Comparison of ENCODE assay signal across 21 cellular contexts in the genomic region with DNA sequence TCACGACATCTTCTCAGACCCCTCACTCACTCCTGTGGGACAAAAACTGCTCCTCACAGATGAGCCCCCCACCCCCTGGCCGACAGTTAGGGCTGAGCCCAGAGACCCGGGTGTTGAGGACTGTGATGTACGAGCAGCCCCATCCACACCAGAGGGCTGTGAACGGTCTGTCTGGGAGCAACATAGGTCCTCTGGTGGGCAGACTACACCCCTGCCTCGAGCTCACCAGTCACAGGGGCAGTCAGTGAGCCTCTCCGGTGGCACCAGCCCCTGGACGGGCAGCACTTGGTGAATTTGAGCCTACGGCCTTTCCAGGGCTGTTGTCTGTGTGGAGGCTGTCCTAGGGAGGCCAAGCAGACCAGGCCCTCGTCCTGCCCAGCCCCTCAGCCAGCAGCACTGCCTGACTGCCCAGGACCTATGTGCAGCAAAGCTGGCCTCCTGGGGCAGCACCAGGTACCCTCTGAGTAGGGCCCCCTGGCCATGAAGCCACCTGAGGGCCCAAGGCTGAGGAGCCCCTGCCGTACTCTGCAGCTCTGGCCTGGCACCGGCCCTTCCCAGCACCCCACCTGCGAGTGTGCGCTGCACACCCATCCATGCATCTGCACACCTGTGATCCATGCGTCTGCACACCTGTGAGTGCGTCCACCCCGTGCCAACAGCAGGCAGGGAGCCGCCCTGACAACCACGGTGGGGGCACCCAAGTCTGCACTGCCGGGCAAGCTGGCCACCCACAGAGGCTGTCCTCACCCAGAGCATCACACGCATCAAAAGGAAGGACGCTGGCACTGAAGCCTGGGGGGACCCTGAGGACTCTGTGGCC.
DNase-seq lines count a peak whose midpoint lies in the region; ATAC-seq and TF ChIP-seq lines count a peak whose summit lies in the region.
"Had no signal": no experiment of that assay in that cellular context is flagged by ENCODE, and none has a peak within 500 bp of the region (broad histone marks: within the 10 kb centered on the region; RNA-seq: fewer than 3 reads in every experiment).

No MANE protein-coding gene starts in this region.

- no peak for ATAC-seq in left ventricle myocardium superior
- ATAC-seq in left cardiac atrium, result no peak
- ATAC-seq in HG03460 (IDR thresholded peaks at IDR 0.05; ENCODE audit: unreplicated experiment), result no peak
- ATAC-seq: Panc1 had no signal

- no peak for TF ChIP-seq POLR2A in sigmoid colon (IDR thresholded peaks at IDR 0.05)

- TF ChIP-seq EP300 in sigmoid colon (IDR thresholded peaks at IDR 0.05), result no peak

- peaks cover 18 to 86% (median 66%) of the 10 kb centered on the region in 3 donors for H3K27me3 ChIP-seq in sigmoid colon
- H3K27me3 ChIP-seq: MG63 had no signal

- H3K4me1 ChIP-seq in sigmoid colon, result peaks cover 0 to 17% (median 12%) of the 10 kb centered on the region in 4 donors
- H3K4me1 ChIP-seq: BLaER1 had no signal

- TF ChIP-seq CTCF in nephron progenitor cell (IDR thresholded peaks at IDR 0.05) (no peak), sigmoid colon (IDR thresholded peaks at IDR 0.05) (no peak)

- H3K27ac Mint-ChIP-seq in nephron progenitor cell, result no peak overlapping the region
- H3K27ac Mint-ChIP-seq: CD4-positive, alpha-beta memory T cell had no signal

- H3K27ac ChIP-seq in sigmoid colon, result no peak overlapping the region
- H3K27ac ChIP-seq: BLaER1, RWPE1 had no signal

- H3K4me3 Mint-ChIP-seq in nephron progenitor cell, result no peak overlapping the region

- no peaks in the 10 kb centered on the region for H3K9me3 ChIP-seq in sigmoid colon
- H3K9me3 ChIP-seq: MG63 had no signal

- H3K27me3 Mint-ChIP-seq in nephron progenitor cell (ENCODE audit: low read depth, poor library complexity), result peaks cover 42% of the 10 kb centered on the region

- H3K4me1 Mint-ChIP-seq in nephron progenitor cell, result peaks cover 24% of the 10 kb centered on the region

- no peaks in the 10 kb centered on the region for H3K36me3 ChIP-seq in sigmoid colon
- H3K36me3 ChIP-seq: BLaER1, MG63 had no signal

- H3K9me3 Mint-ChIP-seq in nephron progenitor cell, result no peaks in the 10 kb centered on the region
- H3K9me3 Mint-ChIP-seq: CD4-positive, alpha-beta memory T cell had no signal

- H3K36me3 Mint-ChIP-seq in nephron progenitor cell (ENCODE audit: low read depth), result no peaks in the 10 kb centered on the region
- H3K36me3 Mint-ChIP-seq: CD4-positive, alpha-beta memory T cell had no signal

- intact Hi-C loops in left ventricle myocardium superior (cut with micrococcal nuclease), result no loop called here
- intact Hi-C loops in left cardiac atrium (cut with DNase I), result loop anchor here in 1 of 2 donors (10.0 kb wide), 1 partner anchor 163 kb away; no protein-coding TSS in a partner anchor
- intact Hi-C loops in sigmoid colon (cut with DNase I), result loop anchor here (10.0 kb wide), 1 partner anchor 163 kb away; no protein-coding TSS in a partner anchor

- DNase-seq in left ventricle myocardium superior (peak; percentile 20), left cardiac atrium (no peak), nephron progenitor cell (peak; percentile 1), sigmoid colon (peak; percentile 52), NCI-H2171 (lab: John Stamatoyannopoulos, UW) (no peak)
- no peak for DNase-seq in activated CD4-positive, alpha-beta T cell treated with anti-CD3 and anti-CD28 coated beads for 48 hours
- DNase-seq: CD4-positive, alpha-beta memory T cell; COR-L47; DMS53; KBM-7; MG63; NCI-H1105 treated with DMSO at 0.1 percent for 48 hours; NCI-H146; NCI-H2029; NCI-H446 treated with DMSO at 0.1 percent for 48 hours; NCI-H526; SHP77 treated with DMSO at 0.1 percent for 48 hours had no signal

- H3K4me3 ChIP-seq in sigmoid colon, result no peak overlapping the region
- H3K4me3 ChIP-seq: BLaER1, MG63 had no signal

- 76 to 83% methylated on average over 22 of the region's 22 CpGs for WGBS in sigmoid colon, 2 donors

Comparison
In these comparisons a context has a peak if more than half of its experiments do, and no peak if none do; other contexts are left out.
1. DNase-seq: peak in left ventricle myocardium superior (single experiment), nephron progenitor cell (single experiment) and sigmoid colon (single experiment); none in left cardiac atrium (single experiment), NCI-H2171 (single experiment) and activated CD4-positive, alpha-beta T cell treated with anti-CD3 and anti-CD28 coated beads for 48 hours (single experiment).